In genomic region chr1:26279598-26280332, GRCh38 we compare ENCODE assay signal across 8 cellular contexts. TPM values are rescaled to one million over a fixed set of nuclear protein-coding genes. Genes with fewer than 3 reads are reported as not detected.
DNase-seq lines count a peak whose midpoint lies in the region; ATAC-seq and TF ChIP-seq lines count a peak whose summit lies in the region.

Gene SH3BGRL3 (plus strand): TSS chr1:26280086. CDS start chr1:26280156, 70 bp downstream.

- peak within 1 kb of the TSS; percentile 95 for H3K9ac ChIP-seq in OCI-LY1 (ENCODE audit: low read length)

- no peaks in the 10 kb centered on the region for H3K9me3 ChIP-seq in CD4-positive, CD25-positive, alpha-beta regulatory T cell (ENCODE audit: control insufficient read depth in 2 of 2, low read length in 2 of 2)
- H3K9me3 ChIP-seq in OCI-LY1 (ENCODE audit: low read length) (no peaks in the 10 kb centered on the region), mononuclear cell (ENCODE audit: low read depth, low read length) (no peaks in the 10 kb centered on the region)

- TF ChIP-seq CTCF in HL-60 (IDR thresholded peaks at IDR 0.05; ENCODE audit: insufficient read depth, low read length) = no peak
- peak; percentile 46; the same call in 1 of the 2 replicates for TF ChIP-seq CTCF in OCI-LY1 (IDR thresholded peaks at IDR 0.05; ENCODE audit: low read length)

- H3K27me3 ChIP-seq in CD4-positive, CD25-positive, alpha-beta regulatory T cell (ENCODE audit: control insufficient read depth, insufficient read depth, low read length) = no peaks in the 10 kb centered on the region
- H3K27me3 ChIP-seq in HL-60 (ENCODE audit: insufficient read depth, poor library complexity, severe bottlenecking) (no peaks in the 10 kb centered on the region), OCI-LY1 (ENCODE audit: insufficient read depth, low read length) (no peaks in the 10 kb centered on the region), mononuclear cell (ENCODE audit: insufficient read depth, low read length) (no peaks in the 10 kb centered on the region)

- H3K4me2 ChIP-seq in OCI-LY1 (ENCODE audit: low read length) = peak within 1 kb of the TSS; percentile 100

- no peaks in the 10 kb centered on the region for H3K9me3 Mint-ChIP-seq in CD4-positive, CD25-positive, alpha-beta regulatory T cell

- ATAC-seq in CD4-positive, CD25-positive, alpha-beta regulatory T cell (ENCODE audit: low read depth in 2 of 2) = peak; percentile 61 to 67
- peak; percentile 57 for ATAC-seq in GM19372 (IDR thresholded peaks at IDR 0.05; ENCODE audit: low read depth, unreplicated experiment)

- peak within 1 kb of the TSS; percentile 91 to 96 (median 93) for H3K4me3 Mint-ChIP-seq in CD4-positive, CD25-positive, alpha-beta regulatory T cell

- no peak within 1 kb of the TSS for H2AFZ ChIP-seq in OCI-LY1 (ENCODE audit: low read length)

- peak within 1 kb of the TSS; percentile 90 for H3K4me3 ChIP-seq in CD4-positive, CD25-positive, alpha-beta regulatory T cell (ENCODE audit: low read depth, low read length)
- peak within 1 kb of the TSS; percentile 75 for H3K4me3 ChIP-seq in HL-60 (replicated peaks; ENCODE audit: insufficient read depth, low read length)
- H3K4me3 ChIP-seq in OCI-LY1 (ENCODE audit: low read depth, low read length, poor library complexity, severe bottlenecking) = peak within 1 kb of the TSS; percentile 89
- peak within 1 kb of the TSS; percentile 88 for H3K4me3 ChIP-seq in mononuclear cell (ENCODE audit: low read length)

- peaks cover 20% of the 10 kb centered on the region for H3K36me3 ChIP-seq in CD4-positive, CD25-positive, alpha-beta regulatory T cell (ENCODE audit: control insufficient read depth, insufficient read depth, low read length)
- H3K36me3 ChIP-seq in OCI-LY1 (ENCODE audit: insufficient read depth, low read length) = peaks cover 53% of the 10 kb centered on the region

- H4K20me1 ChIP-seq in OCI-LY1 (ENCODE audit: insufficient read depth, low read length) = no peaks in the 10 kb centered on the region

- no peaks in the 10 kb centered on the region for H3K9me2 ChIP-seq in OCI-LY1 (ENCODE audit: low read depth, low read length)

- H3K79me2 ChIP-seq in OCI-LY1 (ENCODE audit: insufficient read depth, low read length) = no peaks in the 10 kb centered on the region

- H3K27ac ChIP-seq in CD4-positive, CD25-positive, alpha-beta regulatory T cell (ENCODE audit: insufficient read depth, low read length, poor library complexity, severe bottlenecking) = peak within 1 kb of the TSS; percentile 93
- H3K27ac ChIP-seq in HL-60 (replicated peaks) (peak within 1 kb of the TSS; percentile 88), OCI-LY1 (ENCODE audit: low read depth, low read length, poor library complexity, severe bottlenecking) (peak within 1 kb of the TSS; percentile 85)

- peaks cover 92% of the 10 kb centered on the region for H3K4me1 ChIP-seq in CD4-positive, CD25-positive, alpha-beta regulatory T cell (ENCODE audit: control insufficient read depth, insufficient read depth, low read length, poor library complexity, severe bottlenecking)
- H3K4me1 ChIP-seq in OCI-LY1 (ENCODE audit: insufficient read depth, low read length, severe bottlenecking) (peaks cover 45% of the 10 kb centered on the region), mononuclear cell (ENCODE audit: insufficient read depth, low read length) (peaks cover 93% of the 10 kb centered on the region)

- peaks cover 17 to 85% (median 57%) of the 10 kb centered on the region in 4 donors for H3K4me1 Mint-ChIP-seq in CD4-positive, CD25-positive, alpha-beta regulatory T cell

- H3K36me3 Mint-ChIP-seq in CD4-positive, CD25-positive, alpha-beta regulatory T cell = peaks cover 23% of the 10 kb centered on the region

- peak; percentile 82 to 92 (median 87) for DNase-seq in CD4-positive, CD25-positive, alpha-beta regulatory T cell
- DNase-seq in HL-60 (ENCODE audit: low read depth in 1 of 2, low spot score in 1 of 2) (peak; percentile 86 to 90), activated T-cell treated with anti-CD3 and anti-CD28 coated beads for 1 hour (ENCODE audit: low read depth) (peak; percentile 78), epidermal melanocyte (ENCODE audit: insufficient read length, low spot score) (peak; percentile 81)
- DNase-seq in stimulated activated CD8-positive, alpha-beta memory T cell treated with anti-CD3 and anti-CD28 coated beads, Interleukin-4, amount 100 ng/mL, for 1 hour (ENCODE audit: low read depth in 2 of 2, low spot score in 1 of 2) = peak; percentile 56 to 73

- H3K27me3 Mint-ChIP-seq in CD4-positive, CD25-positive, alpha-beta regulatory T cell = no peaks in the 10 kb centered on the region

- H3K27ac Mint-ChIP-seq in CD4-positive, CD25-positive, alpha-beta regulatory T cell = peak within 1 kb of the TSS; percentile 82 to 99 (median 95)

- H3F3A ChIP-seq in OCI-LY1 (ENCODE audit: insufficient read depth, low read length) = 0 out of 2 replicates have a peak, but pooled peaks cover 7% of the 10 kb centered on the region

RNA-seq across cellular contexts. Expression of gene SH3BGRL3, which starts in this region (rescaled TPM):
- total RNA-seq in CD4-positive, CD25-positive, alpha-beta regulatory T cell = 404 TPM
- 1,000 to 10,000 TPM; 1,085 to 1,853 (median 1,299) TPM for polyA plus RNA-seq in CD4-positive, CD25-positive, alpha-beta regulatory T cell
- 59.2 TPM for total RNA-seq in mononuclear cell

Comparison
In these comparisons a context has a peak if more than half of its experiments do, and no peak if none do; other contexts are left out.
1. Peak in every context shown above with its lines: DNase-seq, ATAC-seq, H3K4me3 ChIP-seq and H3K27ac ChIP-seq.